In genomic region chr1:75550559-75550958, GRCh38 we compare ENCODE assay signal across 3 cellular contexts.
TF ChIP-seq lines count a peak whose summit lies in the region.

No MANE protein-coding gene starts in this region.

TF ChIP-seq in K562, 482 proteins besides CTCF, POLR2A, EP300 and RAD21 (continued from another document):
- TF ChIP-seq LCOR (CRISPR knock-in tag; IDR thresholded peaks at IDR 0.05), result no peak
- TF ChIP-seq SMAD4 (CRISPR knock-in tag; conservative IDR thresholded peaks at IDR 0.05), result no peak
- TF ChIP-seq NONO (IDR thresholded peaks at IDR 0.05; ENCODE audit: low read depth in 2 of 2, low read length in 1 of 2), result no peak
- TF ChIP-seq, protein P1, sequence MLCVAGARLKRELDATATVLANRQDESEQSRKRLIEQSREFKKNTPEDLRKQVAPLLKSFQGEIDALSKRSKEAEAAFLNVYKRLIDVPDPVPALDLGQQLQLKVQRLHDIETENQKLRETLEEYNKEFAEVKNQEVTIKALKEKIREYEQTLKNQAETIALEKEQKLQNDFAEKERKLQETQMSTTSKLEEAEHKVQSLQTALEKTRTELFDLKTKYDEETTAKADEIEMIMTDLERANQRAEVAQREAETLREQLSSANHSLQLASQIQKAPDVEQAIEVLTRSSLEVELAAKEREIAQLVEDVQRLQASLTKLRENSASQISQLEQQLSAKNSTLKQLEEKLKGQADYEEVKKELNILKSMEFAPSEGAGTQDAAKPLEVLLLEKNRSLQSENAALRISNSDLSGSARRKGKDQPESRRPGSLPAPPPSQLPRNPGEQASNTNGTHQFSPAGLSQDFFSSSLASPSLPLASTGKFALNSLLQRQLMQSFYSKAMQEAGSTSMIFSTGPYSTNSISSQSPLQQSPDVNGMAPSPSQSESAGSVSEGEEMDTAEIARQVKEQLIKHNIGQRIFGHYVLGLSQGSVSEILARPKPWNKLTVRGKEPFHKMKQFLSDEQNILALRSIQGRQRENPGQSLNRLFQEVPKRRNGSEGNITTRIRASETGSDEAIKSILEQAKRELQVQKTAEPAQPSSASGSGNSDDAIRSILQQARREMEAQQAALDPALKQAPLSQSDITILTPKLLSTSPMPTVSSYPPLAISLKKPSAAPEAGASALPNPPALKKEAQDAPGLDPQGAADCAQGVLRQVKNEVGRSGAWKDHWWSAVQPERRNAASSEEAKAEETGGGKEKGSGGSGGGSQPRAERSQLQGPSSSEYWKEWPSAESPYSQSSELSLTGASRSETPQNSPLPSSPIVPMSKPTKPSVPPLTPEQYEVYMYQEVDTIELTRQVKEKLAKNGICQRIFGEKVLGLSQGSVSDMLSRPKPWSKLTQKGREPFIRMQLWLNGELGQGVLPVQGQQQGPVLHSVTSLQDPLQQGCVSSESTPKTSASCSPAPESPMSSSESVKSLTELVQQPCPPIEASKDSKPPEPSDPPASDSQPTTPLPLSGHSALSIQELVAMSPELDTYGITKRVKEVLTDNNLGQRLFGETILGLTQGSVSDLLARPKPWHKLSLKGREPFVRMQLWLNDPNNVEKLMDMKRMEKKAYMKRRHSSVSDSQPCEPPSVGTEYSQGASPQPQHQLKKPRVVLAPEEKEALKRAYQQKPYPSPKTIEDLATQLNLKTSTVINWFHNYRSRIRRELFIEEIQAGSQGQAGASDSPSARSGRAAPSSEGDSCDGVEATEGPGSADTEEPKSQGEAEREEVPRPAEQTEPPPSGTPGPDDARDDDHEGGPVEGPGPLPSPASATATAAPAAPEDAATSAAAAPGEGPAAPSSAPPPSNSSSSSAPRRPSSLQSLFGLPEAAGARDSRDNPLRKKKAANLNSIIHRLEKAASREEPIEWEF (CRISPR knock-in tag; IDR thresholded peaks at IDR 0.05), result no peak
- TF ChIP-seq CCNT2 (IDR thresholded peaks at IDR 0.05; ENCODE audit: borderline replicate concordance, extremely low read depth, insufficient read length, low read depth, low read length), result no peak
- TF ChIP-seq TBL1XR1 (IDR thresholded peaks at IDR 0.05; ENCODE audit: low read length in 2 of 2), result no peak
- TF ChIP-seq, protein P2, sequence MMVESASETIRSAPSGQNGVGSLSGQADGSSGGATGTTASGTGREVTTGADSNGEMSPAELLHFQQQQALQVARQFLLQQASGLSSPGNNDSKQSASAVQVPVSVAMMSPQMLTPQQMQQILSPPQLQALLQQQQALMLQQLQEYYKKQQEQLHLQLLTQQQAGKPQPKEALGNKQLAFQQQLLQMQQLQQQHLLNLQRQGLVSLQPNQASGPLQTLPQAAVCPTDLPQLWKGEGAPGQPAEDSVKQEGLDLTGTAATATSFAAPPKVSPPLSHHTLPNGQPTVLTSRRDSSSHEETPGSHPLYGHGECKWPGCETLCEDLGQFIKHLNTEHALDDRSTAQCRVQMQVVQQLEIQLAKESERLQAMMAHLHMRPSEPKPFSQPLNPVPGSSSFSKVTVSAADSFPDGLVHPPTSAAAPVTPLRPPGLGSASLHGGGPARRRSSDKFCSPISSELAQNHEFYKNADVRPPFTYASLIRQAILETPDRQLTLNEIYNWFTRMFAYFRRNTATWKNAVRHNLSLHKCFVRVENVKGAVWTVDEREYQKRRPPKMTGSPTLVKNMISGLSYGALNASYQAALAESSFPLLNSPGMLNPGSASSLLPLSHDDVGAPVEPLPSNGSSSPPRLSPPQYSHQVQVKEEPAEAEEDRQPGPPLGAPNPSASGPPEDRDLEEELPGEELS (CRISPR knock-in tag; IDR thresholded peaks at IDR 0.05; ENCODE audit: borderline replicate concordance), result no peak
- no peak for TF ChIP-seq MXD1 (CRISPR knock-in tag; IDR thresholded peaks at IDR 0.05; ENCODE audit: borderline replicate concordance, poor library complexity, severe bottlenecking)

TF ChIP-seq in endothelial cell of umbilical vein, 7 proteins besides CTCF, POLR2A, EP300 and RAD21:
- TF ChIP-seq GATA2 (IDR thresholded peaks at IDR 0.05; ENCODE audit: insufficient read depth, insufficient read length, low read depth, low read length) (no peak), FOS (IDR thresholded peaks at IDR 0.05; ENCODE audit: borderline replicate concordance, insufficient read depth, low read length) (peak; percentile 70), POLR2AphosphoS5 (IDR thresholded peaks at IDR 0.05; ENCODE audit: insufficient read depth, low read depth, low read length) (peak; percentile 20), MAX (IDR thresholded peaks at IDR 0.05; ENCODE audit: insufficient read depth, insufficient read length) (no peak), MYC (IDR thresholded peaks at IDR 0.05; ENCODE audit: low read depth, low read length) (no peak), EZH2 (IDR thresholded peaks at IDR 0.05; ENCODE audit: borderline replicate concordance, low read depth, low read length, severe bottlenecking) (no peak), JUN (IDR thresholded peaks at IDR 0.05; ENCODE audit: borderline replicate concordance, insufficient read depth, insufficient read length, low read depth) (peak; percentile 29)

TF ChIP-seq in HepG2, 621 proteins besides CTCF, POLR2A, EP300 and RAD21 (continued from another document):
- TF ChIP-seq HHEX (CRISPR knock-in tag; IDR thresholded peaks at IDR 0.05) (no peak), ZNF18 (CRISPR knock-in tag; IDR thresholded peaks at IDR 0.05; ENCODE audit: insufficient replicate concordance) (no peak), ATF1 (CRISPR knock-in tag; IDR thresholded peaks at IDR 0.05) (no peak), JUN (CRISPR knock-in tag; IDR thresholded peaks at IDR 0.05) (no peak), ZNF543 (CRISPR knock-in tag; IDR thresholded peaks at IDR 0.05) (no peak), TBX2 (CRISPR knock-in tag; IDR thresholded peaks at IDR 0.05; ENCODE audit: borderline replicate concordance) (no peak), ELF3 (CRISPR knock-in tag; IDR thresholded peaks at IDR 0.05) (no peak), FOXC1 (CRISPR knock-in tag; IDR thresholded peaks at IDR 0.05; ENCODE audit: borderline replicate concordance) (no peak), ZNF225 (CRISPR knock-in tag; IDR thresholded peaks at IDR 0.05) (no peak), ZBTB49 (CRISPR knock-in tag; IDR thresholded peaks at IDR 0.05; ENCODE audit: borderline replicate concordance) (no peak)
- TF ChIP-seq, protein P3, sequence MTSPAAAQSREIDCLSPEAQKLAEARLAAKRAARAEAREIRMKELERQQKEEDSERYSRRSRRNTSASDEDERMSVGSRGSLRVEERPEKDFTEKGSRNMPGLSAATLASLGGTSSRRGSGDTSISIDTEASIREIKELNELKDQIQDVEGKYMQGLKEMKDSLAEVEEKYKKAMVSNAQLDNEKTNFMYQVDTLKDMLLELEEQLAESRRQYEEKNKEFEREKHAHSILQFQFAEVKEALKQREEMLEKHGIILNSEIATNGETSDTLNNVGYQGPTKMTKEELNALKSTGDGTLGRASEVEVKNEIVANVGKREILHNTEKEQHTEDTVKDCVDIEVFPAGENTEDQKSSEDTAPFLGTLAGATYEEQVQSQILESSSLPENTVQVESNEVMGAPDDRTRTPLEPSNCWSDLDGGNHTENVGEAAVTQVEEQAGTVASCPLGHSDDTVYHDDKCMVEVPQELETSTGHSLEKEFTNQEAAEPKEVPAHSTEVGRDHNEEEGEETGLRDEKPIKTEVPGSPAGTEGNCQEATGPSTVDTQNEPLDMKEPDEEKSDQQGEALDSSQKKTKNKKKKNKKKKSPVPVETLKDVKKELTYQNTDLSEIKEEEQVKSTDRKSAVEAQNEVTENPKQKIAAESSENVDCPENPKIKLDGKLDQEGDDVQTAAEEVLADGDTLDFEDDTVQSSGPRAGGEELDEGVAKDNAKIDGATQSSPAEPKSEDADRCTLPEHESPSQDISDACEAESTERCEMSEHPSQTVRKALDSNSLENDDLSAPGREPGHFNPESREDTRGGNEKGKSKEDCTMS (CRISPR knock-in tag; conservative IDR thresholded peaks at IDR 0.05), result no peak
TF ChIP-seq in HepG2: peak in this region for 0.
